ENCODE assay signal across 8 cellular contexts in genomic region chr17:76383645-76384221, GRCh38. TPM values are rescaled to one million over a fixed set of nuclear protein-coding genes. Genes with fewer than 3 reads are reported as not detected.
A peak's percentile ranks its signal among the peaks of the same experiment; 100 is the strongest.
DNase-seq lines count a peak whose midpoint lies in the region; ATAC-seq and TF ChIP-seq lines count a peak whose summit lies in the region.

No MANE protein-coding gene starts in this region.

- no peaks in the 10 kb centered on the region for H3K9me3 Mint-ChIP-seq in mesothelial cell of epicardium

- peak overlapping the region; percentile 38; the same call in 1 of the 2 replicates for H2BK20ac ChIP-seq in IMR-90 (ENCODE audit: low read depth, low read length)

- TF ChIP-seq RAD21 in IMR-90 (IDR thresholded peaks at IDR 0.05; ENCODE audit: low read length): no peak

- peak overlapping the region; percentile 93 for H3K4ac ChIP-seq in IMR-90 (ENCODE audit: low read depth, low read length)

- H3K4me3 Mint-ChIP-seq in mesothelial cell of epicardium: peak overlapping the region; percentile 79

- ATAC-seq in GM18505 (IDR thresholded peaks at IDR 0.05; ENCODE audit: unreplicated experiment) (peak; percentile 24), IMR-90 (ENCODE audit: low read depth) (peak; percentile 13)

- H2AK9ac ChIP-seq in IMR-90 (replicated peaks; ENCODE audit: low read depth, low read length, poor library complexity): peak overlapping the region; percentile 77

- peak overlapping the region; percentile 26 to 75; a peak in 3 of 4 replicates for H4K8ac ChIP-seq in IMR-90 (ENCODE audit: low read depth in 2 of 2, low read length in 2 of 2)

- peak overlapping the region; percentile 16 for H3K56ac ChIP-seq in IMR-90 (ENCODE audit: extremely low read depth, insufficient read depth, low read length)

- H3K18ac ChIP-seq in IMR-90 (ENCODE audit: low read depth, low read length): peak overlapping the region; percentile 86

- peaks cover 19 to 70% of the 10 kb centered on the region in 2 experiments for H3K79me1 ChIP-seq in IMR-90 (ENCODE audit: low read depth in 1 of 2, low read length in 2 of 2)

- H3K36me3 ChIP-seq in IMR-90 (ENCODE audit: control insufficient read depth, insufficient read depth, low read length) (peaks cover 12% of the 10 kb centered on the region), subcutaneous abdominal adipose tissue (ENCODE audit: control insufficient read depth in 5 of 5, insufficient read depth in 5 of 5, low read length in 5 of 5) (no peaks in the 10 kb centered on the region)
- no peaks in the 10 kb centered on the region for H3K36me3 ChIP-seq in effector memory CD4-positive, alpha-beta T cell (ENCODE audit: control insufficient read depth, insufficient read depth, low read length)

- H2BK120ac ChIP-seq in IMR-90 (ENCODE audit: low read depth, low read length): peak overlapping the region; percentile 71; the same call in 1 of the 2 replicates

- H3K27ac ChIP-seq in AG04450 (ENCODE audit: low read depth, low read length) (peak overlapping the region; percentile 87), IMR-90 (ENCODE audit: insufficient read depth, low read length) (peak overlapping the region; percentile 66), subcutaneous abdominal adipose tissue (ENCODE audit: low read depth, low read length) (peak overlapping the region; percentile 23)
- no peak overlapping the region for H3K27ac ChIP-seq in effector memory CD4-positive, alpha-beta T cell (ENCODE audit: insufficient read depth, low read length, poor library complexity, severe bottlenecking)

- BruUV-seq in IMR-90 (replicated peaks; lab: Mats Ljungman, UMichigan): no TSS peak

- POLR2A ChIA-PET in AG04450 (lab: Yijun Ruan, JAX): interaction anchor here (0.6 to 3.8 kb wide), 4 partner anchors 13 to 93 kb away, joined by 3 to 37 read pairs (median 14); partner anchors contain the start of gene PRPSAP1
- POLR2A ChIA-PET in IMR-90 (lab: Charles Lee; ENCODE audit: unreplicated experiment): no interaction called here

- intact Hi-C loops in IMR-90 (cut with micrococcal nuclease): loop anchor here (2.0 kb wide), 1 partner anchor 13 kb away; no protein-coding TSS in a partner anchor

- peak overlapping the region; percentile 59; the same call in 1 of the 2 replicates for H4K5ac ChIP-seq in IMR-90 (ENCODE audit: low read depth, low read length)

- peaks cover 13% of the 10 kb centered on the region for H3K4me1 Mint-ChIP-seq in mesothelial cell of epicardium

- TF ChIP-seq POLR2A in GM18505 (IDR thresholded peaks at IDR 0.05; ENCODE audit: borderline replicate concordance, extremely low read depth, insufficient read depth, insufficient read length) (no peak), IMR-90 (IDR thresholded peaks at IDR 0.05; ENCODE audit: low read depth, low read length) (peak; percentile 82)

- H2AFZ ChIP-seq in IMR-90 (replicated peaks; ENCODE audit: low read length, poor library complexity): peak overlapping the region; percentile 89

- peak overlapping the region; percentile 88 for H4K91ac ChIP-seq in IMR-90 (ENCODE audit: insufficient read depth, low read depth, low read length)

- in situ Hi-C loops in IMR-90 (cut with MboI; ENCODE audit: low sequenced_read_pairs): no loop called here

- peak overlapping the region; percentile 64 for H3K9ac ChIP-seq in IMR-90 (ENCODE audit: low read depth, low read length)
- H3K9ac ChIP-seq in subcutaneous abdominal adipose tissue (ENCODE audit: low read length in 5 of 5): peak overlapping the region in 4 of 5 donors; percentile 54 to 78 (median 69)

- H2AK5ac ChIP-seq in IMR-90 (ENCODE audit: low read depth, low read length): peak overlapping the region; percentile 49

- H3K4me3 ChIP-seq in AG04450 (ENCODE audit: low read depth, low read length): peak overlapping the region; percentile 74
- peak overlapping the region; percentile 80 for H3K4me3 ChIP-seq in IMR-90 (ENCODE audit: insufficient read depth, low read depth, low read length)
- H3K4me3 ChIP-seq in effector memory CD4-positive, alpha-beta T cell (ENCODE audit: insufficient read depth, low read depth, low read length, poor library complexity, severe bottlenecking): peak overlapping the region; percentile 72
- H3K4me3 ChIP-seq in subcutaneous abdominal adipose tissue (ENCODE audit: low read depth in 1 of 5, low read length in 5 of 5): peak overlapping the region; percentile 65 to 77 (median 74)

- TF ChIP-seq CTCF in AG04450 (IDR thresholded peaks at IDR 0.05; ENCODE audit: low read depth, low read length) (peak; percentile 31; the same call in 1 of the 2 replicates), IMR-90 (conservative IDR thresholded peaks at IDR 0.05; ENCODE audit: low read depth, low read length) (peak; percentile 33; the same call in 1 of the 2 replicates), mesothelial cell of epicardium (IDR thresholded peaks at IDR 0.05; ENCODE audit: unreplicated experiment) (no peak)

- H3K4me2 ChIP-seq in IMR-90 (ENCODE audit: low read depth, low read length): peak overlapping the region; percentile 98

- WGBS in IMR-90 (ENCODE audit: extremely low coverage in 2 of 2, insufficient read length in 1 of 2), 2 experiments: 1% methylated on average over 27 of the region's 58 CpGs; no CpG with 5 or more reads in 1 of the 2 experiments

- peak overlapping the region; percentile 81 for H2BK5ac ChIP-seq in IMR-90 (ENCODE audit: low read depth, low read length, poor library complexity, severe bottlenecking)

- no peaks in the 10 kb centered on the region for H3K27me3 ChIP-seq in AG04450 (ENCODE audit: control insufficient read depth, insufficient read depth, low read length)
- no peaks in the 10 kb centered on the region for H3K27me3 ChIP-seq in IMR-90 (ENCODE audit: control insufficient read depth, insufficient read depth, low read length)
- no peaks in the 10 kb centered on the region for H3K27me3 ChIP-seq in effector memory CD4-positive, alpha-beta T cell (replicated peaks; ENCODE audit: control insufficient read depth, insufficient read depth, low read length, poor library complexity, severe bottlenecking)
- H3K27me3 ChIP-seq in subcutaneous abdominal adipose tissue (ENCODE audit: control insufficient read depth in 5 of 5, insufficient read depth in 4 of 5, low read length in 5 of 5): peaks cover 0 to 15% (median 0%) of the 10 kb centered on the region in 5 donors

- H2BK15ac ChIP-seq in IMR-90 (ENCODE audit: low read depth, low read length): peak overlapping the region; percentile 38; the same call in 1 of the 3 replicates

- peaks cover 27% of the 10 kb centered on the region for H4K20me1 ChIP-seq in IMR-90 (ENCODE audit: insufficient read depth, low read length)

- H3K14ac ChIP-seq in IMR-90 (replicated peaks; ENCODE audit: low read depth, low read length): peak overlapping the region; percentile 69

- H3K9me1 ChIP-seq in IMR-90 (ENCODE audit: insufficient read depth, low read length): peaks cover 6% of the 10 kb centered on the region

- H3K4me1 ChIP-seq in IMR-90 (ENCODE audit: control insufficient read depth, insufficient read depth, low read length) (peaks cover 14% of the 10 kb centered on the region), subcutaneous abdominal adipose tissue (ENCODE audit: control insufficient read depth in 5 of 5, insufficient read depth in 5 of 5, low read length in 5 of 5) (peaks cover 6 to 50% (median 40%) of the 10 kb centered on the region in 5 donors)
- peaks cover 24% of the 10 kb centered on the region for H3K4me1 ChIP-seq in effector memory CD4-positive, alpha-beta T cell (ENCODE audit: control insufficient read depth, insufficient read depth, low read length, poor library complexity, severe bottlenecking)

- H3K27me3 Mint-ChIP-seq in mesothelial cell of epicardium (ENCODE audit: low read depth): peaks cover 30% of the 10 kb centered on the region

- H3K23ac ChIP-seq in IMR-90 (ENCODE audit: low read depth, low read length): peak overlapping the region; percentile 76

- no peak for DNase-seq in AG04450 (ENCODE audit: low read depth, low spot score)
- peak; percentile 53 for DNase-seq in IMR-90
- DNase-seq in activated CD4-positive, alpha-beta T cell treated with anti-CD3 and anti-CD28 coated beads for 48 hours: peak; percentile 66
- DNase-seq in effector memory CD4-positive, alpha-beta T cell: peak in 1 of 3 donors; percentile 13
- peak in 1 of 2 experiments; percentile 55 for DNase-seq in mesothelial cell of epicardium (ENCODE audit: low spot score in 2 of 2, unreplicated experiment in 2 of 2)
- no peak for DNase-seq in NCI-H2171 (lab: John Stamatoyannopoulos, UW)

- peak overlapping the region; percentile 80 for H3K27ac Mint-ChIP-seq in mesothelial cell of epicardium

- CTCF ChIA-PET in AG04450 (lab: Charles Lee): interaction anchor here (0.5 to 3.5 kb wide), 5 partner anchors 13 to 85 kb away, joined by 3 to 43 read pairs (median 19); no protein-coding TSS in a partner anchor
- CTCF ChIA-PET in IMR-90 (lab: Yijun Ruan, JAX): interaction anchor here (1.0 to 2.2 kb wide), 2 partner anchors 10 to 13 kb away, joined by 4 to 12 read pairs; no protein-coding TSS in a partner anchor

- H3K36me3 Mint-ChIP-seq in mesothelial cell of epicardium: no peaks in the 10 kb centered on the region

- dilution Hi-C loops in IMR-90 (cut with HindIII; ENCODE audit: low sequenced_read_pairs, unreplicated experiment): no loop called here

- H3K9me3 ChIP-seq in AG04450 (ENCODE audit: control insufficient read depth, insufficient read depth, low read length) (no peaks in the 10 kb centered on the region; the same call in 1 of the 2 replicates), IMR-90 (ENCODE audit: control insufficient read depth, insufficient read depth, low read length) (no peaks in the 10 kb centered on the region), subcutaneous abdominal adipose tissue (ENCODE audit: control insufficient read depth in 5 of 5, low read length in 5 of 5) (no peaks in the 10 kb centered on the region)
- no peaks in the 10 kb centered on the region for H3K9me3 ChIP-seq in effector memory CD4-positive, alpha-beta T cell (ENCODE audit: control insufficient read depth, low read length)

RNA-seq across cellular contexts. Expression of gene SPHK1, which starts 0.7 kb away (rescaled TPM):
- 11.6 and 16.2 TPM in 2 replicates for polyA plus RNA-seq in AG04450 (2011; rRNA removed)
- 4.8 and 6.7 TPM in 2 replicates for polyA minus RNA-seq in AG04450 (2011; rRNA and poly(A)+ RNA removed)
- 44.4 and 45.8 TPM in 2 replicates for total RNA-seq in IMR-90 (2012; rRNA removed)
- polyA plus RNA-seq in IMR-90 (2012; rRNA removed): 82.7 and 94.2 TPM in 2 replicates
- polyA plus RNA-seq in IMR-90 (2012; cell fraction: cytosol; rRNA removed): 89.5 and 99.7 TPM in 2 replicates
- 571 and 890 TPM in 2 replicates for polyA plus RNA-seq in IMR-90 (2012; cell fraction: nucleus; rRNA removed; ENCODE audit: low replicate concordance)
- 1.7 to 2.0 TPM (median 1.9 TPM) in 3 replicates for total RNA-seq in mesothelial cell of epicardium

RNA-seq across cellular contexts. Expression of gene PRPSAP1, which starts 30.0 kb away (rescaled TPM):
- polyA plus RNA-seq in AG04450 (2011; rRNA removed) (48.8 and 49.9 TPM in 2 replicates), IMR-90 (2012; rRNA removed) (38.6 and 48.6 TPM in 2 replicates)
- polyA minus RNA-seq in AG04450 (2011; rRNA and poly(A)+ RNA removed): 44.7 and 53.4 TPM in 2 replicates
- total RNA-seq in IMR-90 (2012; rRNA removed) (29.2 and 34.4 TPM in 2 replicates), mesothelial cell of epicardium (51.3 to 57.7 TPM (median 57.6 TPM) in 3 replicates)
- polyA plus RNA-seq in IMR-90 (2012; cell fraction: cytosol; rRNA removed): 29.6 and 34.4 TPM in 2 replicates
- polyA plus RNA-seq in IMR-90 (2012; cell fraction: nucleus; rRNA removed; ENCODE audit: low replicate concordance): 40.4 and 135 TPM in 2 replicates

Comparison
In these comparisons a context has a peak if more than half of its experiments do, and no peak if none do; other contexts are left out.
1. DNase-seq: peak in IMR-90 (single experiment) and activated CD4-positive, alpha-beta T cell treated with anti-CD3 and anti-CD28 coated beads for 48 hours (single experiment); none in AG04450 (single experiment) and NCI-H2171 (single experiment).
2. RNA of gene SPHK1, which starts 0.7 kb away (total RNA-seq): 44.4 to 45.8 TPM in IMR-90; 1.7 to 2.0 TPM in mesothelial cell of epicardium; every median in the first group is over 10 times any median in the second.
3. Peak in every context shown above with its lines, with median percentiles within 50 percentile points of each other: H3K4me3 ChIP-seq.